22 cellular contexts compared by ENCODE assay signal in the genomic region with DNA sequence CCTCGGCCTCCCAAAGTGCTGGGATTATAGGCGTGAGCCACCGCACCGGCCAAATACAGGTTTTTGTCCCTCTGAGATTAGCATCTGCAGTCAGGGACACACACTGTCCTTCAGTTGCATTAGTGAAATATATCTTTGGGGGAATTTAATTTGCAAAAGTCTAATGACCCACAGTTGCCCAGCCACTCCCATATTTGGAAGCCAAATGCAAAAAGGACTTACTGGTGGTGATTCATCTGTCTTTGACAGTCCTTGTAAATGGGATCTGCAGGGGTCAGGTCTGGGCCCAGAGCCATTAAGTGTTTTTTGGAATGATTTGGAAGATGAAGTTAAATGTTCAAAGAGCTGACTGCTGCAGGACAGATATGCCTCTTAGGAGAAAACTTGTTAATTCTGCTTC.
A peak's percentile ranks its signal among the peaks of the same experiment; 100 is the strongest.
DNase-seq lines count a peak whose midpoint lies in the region; ATAC-seq, FAIRE-seq and TF ChIP-seq lines count a peak whose summit lies in the region.
"Had no signal": no experiment of that assay in that cellular context is flagged by ENCODE, and none has a peak within 500 bp of the region (broad histone marks: within the 10 kb centered on the region; RNA-seq: fewer than 3 reads in every experiment).

No MANE protein-coding gene starts in this region.

- ATAC-seq in SK-N-SH treated with all-trans-retinoic acid at 6 μM for 48 hours (peak; percentile 81), GM21576 (IDR thresholded peaks at IDR 0.05; ENCODE audit: unreplicated experiment) (no peak)
- ATAC-seq: activated naive CD8-positive, alpha-beta T cell treated with anti-CD3 and anti-CD28 coated beads, Interleukin-2, amount 50 U/mL, for 24 hours; right lobe of liver had no signal

- H3K4me3 ChIP-seq in foreskin fibroblast (ENCODE audit: low read depth in 1 of 2, low read length in 2 of 2): no peak overlapping the region
- H3K4me3 ChIP-seq: esophagus muscularis mucosa, right lobe of liver, thyroid gland had no signal

- TF ChIP-seq CTCF in foreskin fibroblast (IDR thresholded peaks at IDR 0.05; ENCODE audit: low read depth, low read length): no peak

- TF ChIP-seq POLR2A in H54 (IDR thresholded peaks at IDR 0.05; ENCODE audit: low read depth, low read length): no peak

- FAIRE-seq in H54 (lab: Jason Lieb, UNC): peak; percentile 45
- FAIRE-seq: GM12891 had no signal

- DNase-seq in H54 (ENCODE audit: insufficient read length, low spot score) (no peak), foreskin fibroblast (peak; percentile 62 to 81), NCI-H2196 treated with DMSO at 0.1 percent for 48 hours (lab: John Stamatoyannopoulos, UW; ENCODE audit: unreplicated experiment) (no peak), NCI-H1105 (lab: John Stamatoyannopoulos, UW) (no peak), 8988T (no peak)
- DNase-seq: activated CD4-positive, alpha-beta T cell treated with anti-CD3 and anti-CD28 coated beads for 48 hours; activated naive CD8-positive, alpha-beta T cell treated with anti-CD3 and anti-CD28 coated beads, Interleukin-2, amount 50 U/mL, for 24 hours; effector CD4-positive, alpha-beta T cell; GF-D8; immature natural killer cell; NCI-H1930; NCI-H510A treated with DMSO at 0.1 percent for 48 hours; occipital lobe; right lobe of liver; SHP77; stimulated activated naive CD4-positive, alpha-beta T cell; T-helper 1 cell; thyroid gland had no signal

TF ChIP-seq in SK-N-SH treated with all-trans-retinoic acid at 6 μM for 48 hours, 23 proteins besides CTCF, POLR2A, EP300 and RAD21:
- no peak for TF ChIP-seq ZNF70 (CRISPR knock-in tag; IDR thresholded peaks at IDR 0.05)
- TF ChIP-seq ISL1 (CRISPR knock-in tag; IDR thresholded peaks at IDR 0.05): peak; percentile 97
- no peak; the same call in 1 of the 2 replicates for TF ChIP-seq ZNF8 (CRISPR knock-in tag; IDR thresholded peaks at IDR 0.05)
- no peak for TF ChIP-seq BACH2 (CRISPR knock-in tag; IDR thresholded peaks at IDR 0.05; ENCODE audit: borderline replicate concordance)
- no peak for TF ChIP-seq CSDC2 (CRISPR knock-in tag; IDR thresholded peaks at IDR 0.05)
- TF ChIP-seq ZFP30 (CRISPR knock-in tag; IDR thresholded peaks at IDR 0.05): no peak
- no peak for TF ChIP-seq ZC3H10 (CRISPR knock-in tag; IDR thresholded peaks at IDR 0.05)
- TF ChIP-seq SNAI2 (CRISPR knock-in tag; IDR thresholded peaks at IDR 0.05): peak; percentile 87; the same call in 1 of the 2 replicates
- peak; percentile 46; the same call in 1 of the 2 replicates for TF ChIP-seq ZFP3 (CRISPR knock-in tag; IDR thresholded peaks at IDR 0.05)
- TF ChIP-seq, protein P1, sequence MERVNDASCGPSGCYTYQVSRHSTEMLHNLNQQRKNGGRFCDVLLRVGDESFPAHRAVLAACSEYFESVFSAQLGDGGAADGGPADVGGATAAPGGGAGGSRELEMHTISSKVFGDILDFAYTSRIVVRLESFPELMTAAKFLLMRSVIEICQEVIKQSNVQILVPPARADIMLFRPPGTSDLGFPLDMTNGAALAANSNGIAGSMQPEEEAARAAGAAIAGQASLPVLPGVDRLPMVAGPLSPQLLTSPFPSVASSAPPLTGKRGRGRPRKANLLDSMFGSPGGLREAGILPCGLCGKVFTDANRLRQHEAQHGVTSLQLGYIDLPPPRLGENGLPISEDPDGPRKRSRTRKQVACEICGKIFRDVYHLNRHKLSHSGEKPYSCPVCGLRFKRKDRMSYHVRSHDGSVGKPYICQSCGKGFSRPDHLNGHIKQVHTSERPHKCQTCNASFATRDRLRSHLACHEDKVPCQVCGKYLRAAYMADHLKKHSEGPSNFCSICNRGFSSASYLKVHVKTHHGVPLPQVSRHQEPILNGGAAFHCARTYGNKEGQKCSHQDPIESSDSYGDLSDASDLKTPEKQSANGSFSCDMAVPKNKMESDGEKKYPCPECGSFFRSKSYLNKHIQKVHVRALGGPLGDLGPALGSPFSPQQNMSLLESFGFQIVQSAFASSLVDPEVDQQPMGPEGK (CRISPR knock-in tag; IDR thresholded peaks at IDR 0.05; ENCODE audit: borderline replicate concordance): no peak
- TF ChIP-seq, protein P2, sequence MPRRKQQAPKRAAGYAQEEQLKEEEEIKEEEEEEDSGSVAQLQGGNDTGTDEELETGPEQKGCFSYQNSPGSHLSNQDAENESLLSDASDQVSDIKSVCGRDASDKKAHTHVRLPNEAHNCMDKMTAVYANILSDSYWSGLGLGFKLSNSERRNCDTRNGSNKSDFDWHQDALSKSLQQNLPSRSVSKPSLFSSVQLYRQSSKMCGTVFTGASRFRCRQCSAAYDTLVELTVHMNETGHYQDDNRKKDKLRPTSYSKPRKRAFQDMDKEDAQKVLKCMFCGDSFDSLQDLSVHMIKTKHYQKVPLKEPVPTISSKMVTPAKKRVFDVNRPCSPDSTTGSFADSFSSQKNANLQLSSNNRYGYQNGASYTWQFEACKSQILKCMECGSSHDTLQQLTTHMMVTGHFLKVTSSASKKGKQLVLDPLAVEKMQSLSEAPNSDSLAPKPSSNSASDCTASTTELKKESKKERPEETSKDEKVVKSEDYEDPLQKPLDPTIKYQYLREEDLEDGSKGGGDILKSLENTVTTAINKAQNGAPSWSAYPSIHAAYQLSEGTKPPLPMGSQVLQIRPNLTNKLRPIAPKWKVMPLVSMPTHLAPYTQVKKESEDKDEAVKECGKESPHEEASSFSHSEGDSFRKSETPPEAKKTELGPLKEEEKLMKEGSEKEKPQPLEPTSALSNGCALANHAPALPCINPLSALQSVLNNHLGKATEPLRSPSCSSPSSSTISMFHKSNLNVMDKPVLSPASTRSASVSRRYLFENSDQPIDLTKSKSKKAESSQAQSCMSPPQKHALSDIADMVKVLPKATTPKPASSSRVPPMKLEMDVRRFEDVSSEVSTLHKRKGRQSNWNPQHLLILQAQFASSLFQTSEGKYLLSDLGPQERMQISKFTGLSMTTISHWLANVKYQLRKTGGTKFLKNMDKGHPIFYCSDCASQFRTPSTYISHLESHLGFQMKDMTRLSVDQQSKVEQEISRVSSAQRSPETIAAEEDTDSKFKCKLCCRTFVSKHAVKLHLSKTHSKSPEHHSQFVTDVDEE (CRISPR knock-in tag; IDR thresholded peaks at IDR 0.05): peak; percentile 43; the same call in 1 of the 2 replicates
- TF ChIP-seq PPARA (CRISPR knock-in tag; IDR thresholded peaks at IDR 0.05; ENCODE audit: borderline replicate concordance): no peak
- no peak for TF ChIP-seq ARNTL (CRISPR knock-in tag; IDR thresholded peaks at IDR 0.05; ENCODE audit: borderline replicate concordance, low read depth)

Comparison
In these comparisons a context has a peak if more than half of its experiments do, and no peak if none do; other contexts are left out.
1. DNase-seq: peak in foreskin fibroblast (2 of 2); none in H54 (single experiment), NCI-H2196 treated with DMSO at 0.1 percent for 48 hours (single experiment), NCI-H1105 (single experiment) and 8988T (single experiment).